Comparison of ENCODE assay signal across 30 cellular contexts in genomic region chr16:31674686-31675085, GRCh38.
"Had no signal": no experiment of that assay in that cellular context is flagged by ENCODE, and none has a peak within 500 bp of the region (broad histone marks: within the 10 kb centered on the region; RNA-seq: fewer than 3 reads in every experiment).

No MANE protein-coding gene starts in this region.

- H3K4me3 ChIP-seq: adrenal gland, body of pancreas, breast epithelium had no signal

- H3K27ac ChIP-seq: adrenal gland, body of pancreas, brain microvascular endothelial cell, breast epithelium, VCaP had no signal

- H3K4me1 ChIP-seq: adrenal gland, body of pancreas, breast epithelium had no signal

- DNase-seq: activated B cell treated with CpG ODN at 0.5 μM for 24 hours; activated CD4-positive, alpha-beta memory T cell treated with anti-CD3 and anti-CD28 coated beads for 36 hours; activated CD4-positive, alpha-beta T cell treated with anti-CD3 and anti-CD28 coated beads for 4 hours; activated CD4-positive, alpha-beta T cell treated with anti-CD3 and anti-CD28 coated beads, Interleukin-2, amount 10 ng/mL, durations not matched to agents 24 days and 14 days; activated CD4-positive, alpha-beta T cell treated with anti-CD3 and anti-CD28 coated beads, Interleukin-2, amount 50 U/mL, for 1 hour; activated CD4-positive, alpha-beta T cell treated with anti-CD3 and anti-CD28 coated beads, Interleukin-2, amount 50 U/mL, for 4 hours; activated CD4-positive, CD25-positive, alpha-beta regulatory T cell treated with anti-CD3 and anti-CD28 coated beads, Interleukin-2, amount 50 U/mL, for 72 hours; activated CD8-positive, alpha-beta memory T cell treated with anti-CD3 and anti-CD28 coated beads, Interleukin-2, amount 50 U/mL, for 4 hours; activated CD8-positive, alpha-beta T cell treated with anti-CD3 and anti-CD28 coated beads for 36 hours; activated effector memory CD4-positive, alpha-beta T cell treated with Interleukin-2 at 50 U/mL for 16 hours; activated gamma-delta T cell; activated naive CD4-positive, alpha-beta T cell treated with anti-CD3 and anti-CD28 coated beads for 36 hours; activated naive CD4-positive, alpha-beta T cell treated with anti-CD3 and anti-CD28 coated beads, Interleukin-2, amount 50 U/mL, for 16 hours; activated naive CD8-positive, alpha-beta T cell treated with anti-CD3 and anti-CD28 coated beads for 36 hours; activated T-cell treated with anti-CD3 and anti-CD28 coated beads for 4 hours; activated T-cell treated with anti-CD3 and anti-CD28 coated beads, Interleukin-2, amount 50 U/mL, for 1 hour; activated T-cell treated with anti-CD3 and anti-CD28 coated beads, Interleukin-2, amount 50 U/mL, for 4 hours; adrenal gland; amniotic stem cell; aorta; body of pancreas; brain microvascular endothelial cell; central memory CD4-positive, alpha-beta T cell; T-helper 1 cell; T-helper 2 cell; T-helper 9 cell had no signal

- H3K27me3 ChIP-seq: adrenal gland, body of pancreas, brain microvascular endothelial cell had no signal

- FAIRE-seq: astrocyte had no signal

- ATAC-seq: activated CD8-positive, alpha-beta T cell treated with anti-CD3 and anti-CD28 coated beads for 36 hours; activated naive CD4-positive, alpha-beta T cell treated with anti-CD3 and anti-CD28 coated beads, Interleukin-2, amount 50 U/mL, for 72 hours; activated T-cell treated with anti-CD3 and anti-CD28 coated beads, Interleukin-2, amount 50 U/mL, for 4 hours; body of pancreas had no signal

- H3K9me3 ChIP-seq: adrenal gland, body of pancreas had no signal

- H3K36me3 ChIP-seq: adrenal gland, brain microvascular endothelial cell, breast epithelium had no signal
